ENCODE assay signal across 14 cellular contexts in genomic region chr6:165568326-165568725, GRCh38.
DNase-seq lines count a peak whose midpoint lies in the region; ATAC-seq and TF ChIP-seq lines count a peak whose summit lies in the region.
"Had no signal": no experiment of that assay in that cellular context is flagged by ENCODE, and none has a peak within 500 bp of the region (broad histone marks: within the 10 kb centered on the region; RNA-seq: fewer than 3 reads in every experiment).

No MANE protein-coding gene starts in this region.

- H3K27ac ChIP-seq in osteoblast (ENCODE audit: low read depth, low read length), result no peak overlapping the region
- H3K27ac ChIP-seq: C4-2B had no signal

- H3K4me2 ChIP-seq in osteoblast (ENCODE audit: insufficient read depth, low read length), result no peak overlapping the region

- TF ChIP-seq CTCF in fibroblast of villous mesenchyme (IDR thresholded peaks at IDR 0.05; ENCODE audit: insufficient read depth, low read depth, low read length), result no peak
- no peak for TF ChIP-seq CTCF in osteoblast (IDR thresholded peaks at IDR 0.05; ENCODE audit: extremely low read depth, low read depth, low read length)

- no peaks in the 10 kb centered on the region for H4K20me1 ChIP-seq in osteoblast (ENCODE audit: insufficient read depth, low read length)

- H3K27me3 ChIP-seq in osteoblast (ENCODE audit: insufficient read depth, low read length), result no peaks in the 10 kb centered on the region

- DNase-seq in RPMI7951 (ENCODE audit: low read depth), result peak; percentile 18
- DNase-seq in fibroblast of villous mesenchyme (ENCODE audit: low read depth), result peak; percentile 36
- no peak for DNase-seq in osteoblast (ENCODE audit: insufficient read length, low spot score, missing footprints)
- no peak for DNase-seq in GM19238 (ENCODE audit: insufficient read length, low spot score)
- DNase-seq in NCI-H2107 (lab: John Stamatoyannopoulos, UW), result no peak
- DNase-seq in NCI-H69 (lab: John Stamatoyannopoulos, UW), result no peak
- DNase-seq: AML-193; CD4-positive, alpha-beta T cell; DMS79 treated with DMSO at 0.1 percent for 48 hours; GF-D8; GOT3; H9 had no signal

- H3K79me2 ChIP-seq in osteoblast (ENCODE audit: insufficient read depth, low read length), result no peaks in the 10 kb centered on the region

- H3K9me3 ChIP-seq in osteoblast (ENCODE audit: low read depth, low read length), result no peaks in the 10 kb centered on the region

- no peaks in the 10 kb centered on the region for H3K36me3 ChIP-seq in osteoblast (ENCODE audit: insufficient read depth, low read length)

- peaks cover 13% of the 10 kb centered on the region for H3K4me1 ChIP-seq in osteoblast (ENCODE audit: insufficient read depth, low read length)

- peak overlapping the region; percentile 40 for H2AFZ ChIP-seq in osteoblast (ENCODE audit: low read length)

- ATAC-seq in HG02840 (IDR thresholded peaks at IDR 0.05; ENCODE audit: low FRiP score, unreplicated experiment), result no peak

- no peak overlapping the region for H3K4me3 ChIP-seq in fibroblast of villous mesenchyme (ENCODE audit: low read depth, low read length)
- no peak overlapping the region for H3K4me3 ChIP-seq in osteoblast (ENCODE audit: insufficient read depth, low read length)

Comparison
In these comparisons a context has a peak if more than half of its experiments do, and no peak if none do; other contexts are left out.
1. DNase-seq: peak in RPMI7951 (single experiment) and fibroblast of villous mesenchyme (single experiment); none in osteoblast (single experiment), GM19238 (single experiment), NCI-H2107 (single experiment) and NCI-H69 (single experiment).